Comparison of ENCODE assay signal across 26 cellular contexts in genomic region chr3:98746122-98746521, GRCh38.
"Had no signal": no experiment of that assay in that cellular context is flagged by ENCODE, and none has a peak within 500 bp of the region (broad histone marks: within the 10 kb centered on the region; RNA-seq: fewer than 3 reads in every experiment).

No MANE protein-coding gene starts in this region.

- H3K36me3 Mint-ChIP-seq: immature natural killer cell; mesothelial cell of epicardium; stimulated activated naive B cell treated with anti-CD40 and anti-IgM and Interleukin-4, amounts not matched to agents 10 μg/mL and 1 μg/mL and 100 μg/mL, for 72 hours had no signal

- H3K27ac ChIP-seq: colonic mucosa, esophagus muscularis mucosa, foreskin keratinocyte, gastroesophageal sphincter, psoas muscle, sigmoid colon, thoracic aorta, upper lobe of left lung had no signal

- H3K36me3 ChIP-seq: colonic mucosa, esophagus muscularis mucosa, gastroesophageal sphincter, sigmoid colon, thoracic aorta, tibial nerve, upper lobe of left lung had no signal

- H3K4me3 ChIP-seq: colonic mucosa, esophagus muscularis mucosa, gastroesophageal sphincter, mucosa of descending colon, psoas muscle, sigmoid colon, thoracic aorta, tibial nerve, upper lobe of left lung had no signal

- H3K27me3 Mint-ChIP-seq: dendritic cell treated with granulocyte-macrophage colony-stimulating factor and Interleukin-4, amounts not matched to agents 40 ng/mL and 50 ng/mL, for 4 days had no signal

- H3K9me3 ChIP-seq: colonic mucosa, esophagus muscularis mucosa, gastroesophageal sphincter, mucosa of descending colon, psoas muscle, sigmoid colon, thoracic aorta, tibial nerve, upper lobe of left lung had no signal

- H3K27ac Mint-ChIP-seq: dendritic cell treated with granulocyte-macrophage colony-stimulating factor and Interleukin-4, amounts not matched to agents 40 ng/mL and 50 ng/mL, for 4 days; endodermal cell; immature natural killer cell; naive thymus-derived CD4-positive, alpha-beta T cell; nephron progenitor cell; stimulated activated naive B cell treated with anti-CD40 and anti-IgM and Interleukin-4, amounts not matched to agents 10 μg/mL and 1 μg/mL and 100 μg/mL, for 72 hours; stimulated activated naive CD8-positive, alpha-beta T cell treated with anti-CD3 and anti-CD28 coated beads, Interleukin-15, Interleukin-2, amounts not matched to agents 100 ng/mL and 50 ng/mL, for 24 hours had no signal

- H3K4me1 Mint-ChIP-seq: immature natural killer cell; naive thymus-derived CD4-positive, alpha-beta T cell; stimulated activated naive B cell treated with anti-CD40 and anti-IgM and Interleukin-4, amounts not matched to agents 10 μg/mL and 1 μg/mL and 100 μg/mL, for 72 hours had no signal

- ATAC-seq: foreskin keratinocyte; gastroesophageal sphincter; left lobe of liver; mucosa of descending colon; naive thymus-derived CD4-positive, alpha-beta T cell; psoas muscle; stimulated activated naive B cell treated with anti-CD40 and anti-IgM and Interleukin-4, amounts not matched to agents 10 μg/mL and 1 μg/mL and 100 μg/mL, for 72 hours had no signal

- H3K4me3 Mint-ChIP-seq: dendritic cell treated with granulocyte-macrophage colony-stimulating factor and Interleukin-4, amounts not matched to agents 40 ng/mL and 50 ng/mL, for 4 days; endodermal cell; immature natural killer cell; mesothelial cell of epicardium; naive thymus-derived CD4-positive, alpha-beta T cell; nephron progenitor cell; stimulated activated naive B cell treated with anti-CD40 and anti-IgM and Interleukin-4, amounts not matched to agents 10 μg/mL and 1 μg/mL and 100 μg/mL, for 72 hours; stimulated activated naive CD8-positive, alpha-beta T cell treated with anti-CD3 and anti-CD28 coated beads, Interleukin-15, Interleukin-2, amounts not matched to agents 100 ng/mL and 50 ng/mL, for 24 hours had no signal

- H3K27me3 ChIP-seq: colonic mucosa, esophagus muscularis mucosa, foreskin keratinocyte, gastroesophageal sphincter, sigmoid colon, tibial nerve, upper lobe of left lung had no signal

- H3K9me3 Mint-ChIP-seq: dendritic cell treated with granulocyte-macrophage colony-stimulating factor and Interleukin-4, amounts not matched to agents 40 ng/mL and 50 ng/mL, for 4 days; endodermal cell; mesothelial cell of epicardium; nephron progenitor cell; stimulated activated naive B cell treated with anti-CD40 and anti-IgM and Interleukin-4, amounts not matched to agents 10 μg/mL and 1 μg/mL and 100 μg/mL, for 72 hours; stimulated activated naive CD8-positive, alpha-beta T cell treated with anti-CD3 and anti-CD28 coated beads, Interleukin-15, Interleukin-2, amounts not matched to agents 100 ng/mL and 50 ng/mL, for 24 hours had no signal

- H3K4me1 ChIP-seq: colonic mucosa, gastroesophageal sphincter, sigmoid colon had no signal

- DNase-seq: colonic mucosa; effector CD8-positive, alpha-beta T cell; endodermal cell; foreskin keratinocyte; hypothalamus; immature natural killer cell; mesenchymal stem cell; mucosa of descending colon; naive thymus-derived CD4-positive, alpha-beta T cell; nephron progenitor cell; nucleus accumbens; psoas muscle; right cardiac atrium; sigmoid colon; stimulated activated CD4-positive, alpha-beta T cell treated with anti-CD3 and anti-CD28 coated beads, Interleukin-15, amount 100 ng/mL, for 24 hours; stimulated activated CD4-positive, alpha-beta T cell treated with anti-CD3 and anti-CD28 coated beads, Interleukin-2, amount 100 ng/mL, for 48 hours; stimulated activated naive B cell treated with anti-CD40 and anti-IgM and Interleukin-4, amounts not matched to agents 10 μg/mL and 1 μg/mL and 100 μg/mL, for 72 hours; upper lobe of left lung had no signal
